Comparison of ENCODE assay signal across 1 cellular context in genomic region chr9:97501177-97501971, GRCh38.
TF ChIP-seq lines count a peak whose summit lies in the region.

TMOD1 (plus strand) TSS chr9:97501666; CDS start chr9:97524189, 22,523 bp downstream.

TF ChIP-seq in H1, 55 proteins besides CTCF, POLR2A, EP300 and RAD21 (continued from another document):
- TF ChIP-seq, protein P1, sequence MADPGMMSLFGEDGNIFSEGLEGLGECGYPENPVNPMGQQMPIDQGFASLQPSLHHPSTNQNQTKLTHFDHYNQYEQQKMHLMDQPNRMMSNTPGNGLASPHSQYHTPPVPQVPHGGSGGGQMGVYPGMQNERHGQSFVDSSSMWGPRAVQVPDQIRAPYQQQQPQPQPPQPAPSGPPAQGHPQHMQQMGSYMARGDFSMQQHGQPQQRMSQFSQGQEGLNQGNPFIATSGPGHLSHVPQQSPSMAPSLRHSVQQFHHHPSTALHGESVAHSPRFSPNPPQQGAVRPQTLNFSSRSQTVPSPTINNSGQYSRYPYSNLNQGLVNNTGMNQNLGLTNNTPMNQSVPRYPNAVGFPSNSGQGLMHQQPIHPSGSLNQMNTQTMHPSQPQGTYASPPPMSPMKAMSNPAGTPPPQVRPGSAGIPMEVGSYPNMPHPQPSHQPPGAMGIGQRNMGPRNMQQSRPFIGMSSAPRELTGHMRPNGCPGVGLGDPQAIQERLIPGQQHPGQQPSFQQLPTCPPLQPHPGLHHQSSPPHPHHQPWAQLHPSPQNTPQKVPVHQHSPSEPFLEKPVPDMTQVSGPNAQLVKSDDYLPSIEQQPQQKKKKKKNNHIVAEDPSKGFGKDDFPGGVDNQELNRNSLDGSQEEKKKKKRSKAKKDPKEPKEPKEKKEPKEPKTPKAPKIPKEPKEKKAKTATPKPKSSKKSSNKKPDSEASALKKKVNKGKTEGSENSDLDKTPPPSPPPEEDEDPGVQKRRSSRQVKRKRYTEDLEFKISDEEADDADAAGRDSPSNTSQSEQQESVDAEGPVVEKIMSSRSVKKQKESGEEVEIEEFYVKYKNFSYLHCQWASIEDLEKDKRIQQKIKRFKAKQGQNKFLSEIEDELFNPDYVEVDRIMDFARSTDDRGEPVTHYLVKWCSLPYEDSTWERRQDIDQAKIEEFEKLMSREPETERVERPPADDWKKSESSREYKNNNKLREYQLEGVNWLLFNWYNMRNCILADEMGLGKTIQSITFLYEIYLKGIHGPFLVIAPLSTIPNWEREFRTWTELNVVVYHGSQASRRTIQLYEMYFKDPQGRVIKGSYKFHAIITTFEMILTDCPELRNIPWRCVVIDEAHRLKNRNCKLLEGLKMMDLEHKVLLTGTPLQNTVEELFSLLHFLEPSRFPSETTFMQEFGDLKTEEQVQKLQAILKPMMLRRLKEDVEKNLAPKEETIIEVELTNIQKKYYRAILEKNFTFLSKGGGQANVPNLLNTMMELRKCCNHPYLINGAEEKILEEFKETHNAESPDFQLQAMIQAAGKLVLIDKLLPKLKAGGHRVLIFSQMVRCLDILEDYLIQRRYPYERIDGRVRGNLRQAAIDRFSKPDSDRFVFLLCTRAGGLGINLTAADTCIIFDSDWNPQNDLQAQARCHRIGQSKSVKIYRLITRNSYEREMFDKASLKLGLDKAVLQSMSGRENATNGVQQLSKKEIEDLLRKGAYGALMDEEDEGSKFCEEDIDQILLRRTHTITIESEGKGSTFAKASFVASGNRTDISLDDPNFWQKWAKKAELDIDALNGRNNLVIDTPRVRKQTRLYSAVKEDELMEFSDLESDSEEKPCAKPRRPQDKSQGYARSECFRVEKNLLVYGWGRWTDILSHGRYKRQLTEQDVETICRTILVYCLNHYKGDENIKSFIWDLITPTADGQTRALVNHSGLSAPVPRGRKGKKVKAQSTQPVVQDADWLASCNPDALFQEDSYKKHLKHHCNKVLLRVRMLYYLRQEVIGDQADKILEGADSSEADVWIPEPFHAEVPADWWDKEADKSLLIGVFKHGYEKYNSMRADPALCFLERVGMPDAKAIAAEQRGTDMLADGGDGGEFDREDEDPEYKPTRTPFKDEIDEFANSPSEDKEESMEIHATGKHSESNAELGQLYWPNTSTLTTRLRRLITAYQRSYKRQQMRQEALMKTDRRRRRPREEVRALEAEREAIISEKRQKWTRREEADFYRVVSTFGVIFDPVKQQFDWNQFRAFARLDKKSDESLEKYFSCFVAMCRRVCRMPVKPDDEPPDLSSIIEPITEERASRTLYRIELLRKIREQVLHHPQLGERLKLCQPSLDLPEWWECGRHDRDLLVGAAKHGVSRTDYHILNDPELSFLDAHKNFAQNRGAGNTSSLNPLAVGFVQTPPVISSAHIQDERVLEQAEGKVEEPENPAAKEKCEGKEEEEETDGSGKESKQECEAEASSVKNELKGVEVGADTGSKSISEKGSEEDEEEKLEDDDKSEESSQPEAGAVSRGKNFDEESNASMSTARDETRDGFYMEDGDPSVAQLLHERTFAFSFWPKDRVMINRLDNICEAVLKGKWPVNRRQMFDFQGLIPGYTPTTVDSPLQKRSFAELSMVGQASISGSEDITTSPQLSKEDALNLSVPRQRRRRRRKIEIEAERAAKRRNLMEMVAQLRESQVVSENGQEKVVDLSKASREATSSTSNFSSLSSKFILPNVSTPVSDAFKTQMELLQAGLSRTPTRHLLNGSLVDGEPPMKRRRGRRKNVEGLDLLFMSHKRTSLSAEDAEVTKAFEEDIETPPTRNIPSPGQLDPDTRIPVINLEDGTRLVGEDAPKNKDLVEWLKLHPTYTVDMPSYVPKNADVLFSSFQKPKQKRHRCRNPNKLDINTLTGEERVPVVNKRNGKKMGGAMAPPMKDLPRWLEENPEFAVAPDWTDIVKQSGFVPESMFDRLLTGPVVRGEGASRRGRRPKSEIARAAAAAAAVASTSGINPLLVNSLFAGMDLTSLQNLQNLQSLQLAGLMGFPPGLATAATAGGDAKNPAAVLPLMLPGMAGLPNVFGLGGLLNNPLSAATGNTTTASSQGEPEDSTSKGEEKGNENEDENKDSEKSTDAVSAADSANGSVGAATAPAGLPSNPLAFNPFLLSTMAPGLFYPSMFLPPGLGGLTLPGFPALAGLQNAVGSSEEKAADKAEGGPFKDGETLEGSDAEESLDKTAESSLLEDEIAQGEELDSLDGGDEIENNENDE (IDR thresholded peaks at IDR 0.05; ENCODE audit: insufficient replicate concordance, low read length): no peak
- TF ChIP-seq YY1 (IDR thresholded peaks at IDR 0.05; ENCODE audit: low read depth, low read length) (no peak), BCL11A (IDR thresholded peaks at IDR 0.05; ENCODE audit: low read depth in 2 of 2, low read length in 2 of 2) (no peak), TBP (IDR thresholded peaks at IDR 0.05; ENCODE audit: low read depth, low read length) (0 out of 2 replicates have a peak, but pooled peaks have one; percentile 16), PHF8 (conservative IDR thresholded peaks at IDR 0.05; ENCODE audit: low read depth, low read length) (peak; percentile 7; the same call in 1 of the 2 replicates), SAP30 (IDR thresholded peaks at IDR 0.05; ENCODE audit: insufficient read depth, insufficient replicate concordance, low read length) (no peak), RNF2 (IDR thresholded peaks at IDR 0.05; ENCODE audit: borderline replicate concordance, low read depth, low read length, missing control alignments, poor library complexity, severe bottlenecking) (peak; percentile 45)
TF ChIP-seq in H1: peak in this region for 6.
